In the genomic region with DNA sequence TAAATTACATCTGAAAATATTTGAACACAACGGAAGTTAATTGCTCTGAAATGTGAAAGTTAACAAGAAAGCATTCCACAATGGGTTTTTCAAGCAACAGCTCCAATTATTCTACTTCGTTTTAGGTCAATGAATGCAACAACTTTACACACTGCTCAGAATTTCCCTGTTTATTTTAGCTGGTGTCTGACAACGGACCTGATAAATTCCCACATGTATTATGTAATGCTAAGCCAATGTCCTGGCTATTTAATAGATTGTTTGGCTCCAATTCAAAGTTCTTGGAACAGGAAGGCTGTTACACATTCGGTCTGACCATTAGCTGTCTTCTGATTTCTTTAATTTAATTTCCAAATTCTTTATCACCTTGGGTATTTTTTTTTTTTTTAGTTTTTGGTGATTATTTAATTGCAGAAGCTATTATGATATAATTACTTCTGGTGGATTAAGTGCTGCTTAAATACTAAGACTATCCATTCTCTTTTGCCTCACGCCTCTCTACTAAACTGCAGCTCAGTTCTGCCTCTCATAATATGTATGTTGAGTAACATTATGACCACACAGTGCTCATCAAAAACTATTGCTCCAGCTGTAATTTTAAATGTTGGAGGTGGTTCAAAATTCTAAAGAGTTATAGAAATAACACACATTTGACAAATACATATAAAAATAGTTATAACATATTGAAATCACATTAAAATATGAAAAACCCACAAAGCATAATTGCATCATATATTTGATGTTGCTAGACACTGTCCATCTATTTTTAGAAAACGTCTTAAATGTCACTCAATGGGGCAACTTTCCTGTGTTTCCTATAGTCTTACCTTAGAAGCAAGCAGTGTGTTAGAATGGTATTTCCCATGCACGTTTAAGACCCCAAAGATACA, we compare ENCODE assay signal across 7 cellular contexts. TPM values are rescaled to one million over a fixed set of nuclear protein-coding genes. Genes with fewer than 3 reads are reported as not detected.
DNase-seq lines count a peak whose midpoint lies in the region; ATAC-seq and TF ChIP-seq lines count a peak whose summit lies in the region.

No MANE protein-coding gene starts in this region.

- peak overlapping the region; percentile 40 to 79 for H3K27ac ChIP-seq in testis

- H3K4me1 ChIP-seq in adipocyte (ENCODE audit: control insufficient read depth, insufficient read depth, low read length) = peaks cover 23% of the 10 kb centered on the region
- peaks cover 17% of the 10 kb centered on the region for H3K4me1 ChIP-seq in testis

- peak overlapping the region in 3 of 6 donors; percentile 28 to 50 (median 40) for H3K27ac Mint-ChIP-seq in immature natural killer cell

- DNase-seq in Kasumi-1 (lab: John Stamatoyannopoulos, UW) (peak; percentile 66 to 70), adipocyte (ENCODE audit: low read depth) (peak; percentile 60), immature natural killer cell (no peak), testis (no peak), ecto neural progenitor cell (ENCODE audit: low spot score) (no peak), NCI-H1930 (lab: John Stamatoyannopoulos, UW) (no peak)

- H3K27me3 ChIP-seq in adipocyte (replicated peaks; ENCODE audit: control insufficient read depth, insufficient read depth, low read length) = no peaks in the 10 kb centered on the region
- no peaks in the 10 kb centered on the region for H3K27me3 ChIP-seq in testis

- H3K27me3 Mint-ChIP-seq in immature natural killer cell (ENCODE audit: low read depth in 3 of 3) = peaks cover 0 to 2% (median 0%) of the 10 kb centered on the region in 3 donors

- H3K4me3 ChIP-seq in adipocyte (ENCODE audit: low read length) (peak overlapping the region; percentile 67), testis (no peak overlapping the region)

- H3K36me3 ChIP-seq in adipocyte (ENCODE audit: control insufficient read depth, insufficient read depth, low read length, severe bottlenecking) (peaks cover 9% of the 10 kb centered on the region), testis (ENCODE audit: low read depth, missing control alignments) (no peaks in the 10 kb centered on the region)

- no peak for TF ChIP-seq CTCF in testis (IDR thresholded peaks at IDR 0.05)

- H3K4me3 Mint-ChIP-seq in immature natural killer cell = peak overlapping the region in 3 of 5 donors; percentile 9 to 25 (median 22)

- peaks cover 0 to 2% (median 0%) of the 10 kb centered on the region in 6 donors for H3K9me3 Mint-ChIP-seq in immature natural killer cell

- no peak for ATAC-seq in HG02981 (IDR thresholded peaks at IDR 0.05; ENCODE audit: unreplicated experiment)

- TF ChIP-seq POLR2A in testis (IDR thresholded peaks at IDR 0.05) = no peak

- no peaks in the 10 kb centered on the region for H3K9me3 ChIP-seq in adipocyte (ENCODE audit: control insufficient read depth, low read length)
- H3K9me3 ChIP-seq in testis = no peaks in the 10 kb centered on the region

- H3K36me3 Mint-ChIP-seq in immature natural killer cell = peaks cover 0 to 7% (median 0%) of the 10 kb centered on the region in 3 donors

- H3K4me1 Mint-ChIP-seq in immature natural killer cell = peaks cover 33 to 54% of the 10 kb centered on the region in 2 donors

- WGBS in testis, 2 donors = 35 to 39% methylated on average over 7 of the region's 7 CpGs

- no peak overlapping the region for H3K9ac ChIP-seq in adipocyte (ENCODE audit: low read length)

- intact Hi-C loops in testis (cut with DNase I; ENCODE audit: low total_unique reads) = no loop called here

RNA-seq across cellular contexts. Expression of gene MEF2C, which starts 57.8 kb away (rescaled TPM):
- polyA plus RNA-seq in immature natural killer cell = 1 to 10 TPM; 2.1 to 9.6 (median 8.4) TPM
- 10 to 100 TPM; 19.9 to 53.1 TPM for total RNA-seq in testis
- 18.3 TPM for polyA plus RNA-seq in testis (ENCODE audit: insufficient read depth, low read depth, low replicate concordance)

Comparison
In these comparisons a context has a peak if more than half of its experiments do, and no peak if none do; other contexts are left out.
1. DNase-seq: peak in Kasumi-1 (2 of 2) and adipocyte (single experiment); none in immature natural killer cell (0 of 3), testis (single experiment), ecto neural progenitor cell (single experiment) and NCI-H1930 (0 of 2).